In genomic region chr10:5008857-5009548, GRCh38 we compare ENCODE assay signal across 3 cellular contexts. TPM values are rescaled to one million over a fixed set of nuclear protein-coding genes. Genes with fewer than 3 reads are reported as not detected.
"Had no signal": no experiment of that assay in that cellular context is flagged by ENCODE, and none has a peak within 500 bp of the region (broad histone marks: within the 10 kb centered on the region; RNA-seq: fewer than 3 reads in every experiment).

No MANE protein-coding gene starts in this region.

RNA-seq across cellular contexts. Expression of gene AKR1C2, which starts 5.3 kb away (rescaled TPM):
- total RNA-seq: activated CD4-positive, alpha-beta memory T cell treated with anti-CD3 and anti-CD28 coated beads, Interleukin-2, amount 10 ng/mL, durations not matched to agents 7 days and 5 days; activated CD8-positive, alpha-beta memory T cell treated with anti-CD3 and anti-CD28 coated beads, Interleukin-2, amount 10 ng/mL, durations not matched to agents 7 days and 5 days; natural killer cell treated with Interleukin-12 subunit alpha and Interleukin-12 subunit beta and Interleukin-15 and Interleukin-18, amount 100 ng/mL, for 72 hours had no signal
